17 cellular contexts compared by ENCODE assay signal in genomic region chr9:117315236-117315635, GRCh38.
A peak's percentile ranks its signal among the peaks of the same experiment; 100 is the strongest.
DNase-seq lines count a peak whose midpoint lies in the region; ATAC-seq, FAIRE-seq and TF ChIP-seq lines count a peak whose summit lies in the region.
"Had no signal": no experiment of that assay in that cellular context is flagged by ENCODE, and none has a peak within 500 bp of the region (broad histone marks: within the 10 kb centered on the region; RNA-seq: fewer than 3 reads in every experiment).

No MANE protein-coding gene starts in this region.

- FAIRE-seq in GM19239 (lab: Jason Lieb, UNC), result no peak
- FAIRE-seq: GM12878, K562 had no signal

- in situ Hi-C loops in G401 (cut with HindIII; ENCODE audit: low sequenced_read_pairs), result no loop called here

- H3K27ac Mint-ChIP-seq in activated CD4-positive, alpha-beta T cell treated with anti-CD3 and anti-CD28 coated beads, Interleukin-2, amount 10 ng/mL, durations not matched to agents 7 days and 5 days, result no peak overlapping the region

- POLR2A ChIA-PET in activated CD4-positive, alpha-beta T cell treated with anti-CD3 and anti-CD28 coated beads, Interleukin-2, amount 10 ng/mL, durations not matched to agents 7 days and 5 days (lab: Charles Lee), result no interaction called here

- no peaks in the 10 kb centered on the region for H3K27me3 Mint-ChIP-seq in activated CD4-positive, alpha-beta T cell treated with anti-CD3 and anti-CD28 coated beads, Interleukin-2, amount 10 ng/mL, durations not matched to agents 7 days and 5 days

- DNase-seq in Ammon's horn (ENCODE audit: low spot score), result peak; percentile 21
- peak; percentile 73 for DNase-seq in G401 (ENCODE audit: low spot score)
- DNase-seq in head of caudate nucleus, result peak; percentile 11 to 87 (median 60)
- DNase-seq in pons (ENCODE audit: low spot score), result peak; percentile 22
- no peak for DNase-seq in GM19239 (ENCODE audit: insufficient read length, low spot score)
- no peak for DNase-seq in activated CD4-positive, alpha-beta T cell treated with anti-CD3 and anti-CD28 coated beads, Interleukin-2, amount 10 ng/mL, durations not matched to agents 7 days and 5 days
- no peak for DNase-seq in GM20000 (ENCODE audit: low spot score)
- DNase-seq: AML-193, NCI-H1105, NCI-H2081, NCI-H510A treated with DMSO at 0.1 percent for 48 hours, NCI-H774, PC-3 had no signal

- no peaks in the 10 kb centered on the region for H3K36me3 Mint-ChIP-seq in activated CD4-positive, alpha-beta T cell treated with anti-CD3 and anti-CD28 coated beads, Interleukin-2, amount 10 ng/mL, durations not matched to agents 7 days and 5 days (ENCODE audit: low read depth)
- H3K36me3 Mint-ChIP-seq: CD14-positive monocyte had no signal

- intact Hi-C loops in head of caudate nucleus (cut with DNase I), result no loop called here

- no peak for TF ChIP-seq CTCF in GM20000 (IDR thresholded peaks at IDR 0.05; ENCODE audit: extremely low read depth, missing control alignments)

- peaks cover 1% of the 10 kb centered on the region for H3K9me3 Mint-ChIP-seq in activated CD4-positive, alpha-beta T cell treated with anti-CD3 and anti-CD28 coated beads, Interleukin-2, amount 10 ng/mL, durations not matched to agents 7 days and 5 days

- H3K4me1 Mint-ChIP-seq in activated CD4-positive, alpha-beta T cell treated with anti-CD3 and anti-CD28 coated beads, Interleukin-2, amount 10 ng/mL, durations not matched to agents 7 days and 5 days, result no peaks in the 10 kb centered on the region
- H3K4me1 Mint-ChIP-seq: CD14-positive monocyte had no signal

- H3K4me3 Mint-ChIP-seq in activated CD4-positive, alpha-beta T cell treated with anti-CD3 and anti-CD28 coated beads, Interleukin-2, amount 10 ng/mL, durations not matched to agents 7 days and 5 days, result no peak overlapping the region
- H3K4me3 Mint-ChIP-seq: CD14-positive monocyte had no signal

- ATAC-seq in HG02642 (IDR thresholded peaks at IDR 0.05; ENCODE audit: poor library complexity, unreplicated experiment), result no peak
- ATAC-seq: GM12878, K562, PC-3 had no signal

- CTCF ChIA-PET in activated CD4-positive, alpha-beta T cell treated with anti-CD3 and anti-CD28 coated beads, Interleukin-2, amount 10 ng/mL, durations not matched to agents 7 days and 5 days (lab: Charles Lee), result no interaction called here

Comparison
In these comparisons a context has a peak if more than half of its experiments do, and no peak if none do; other contexts are left out.
1. DNase-seq: peak in Ammon's horn (single experiment), G401 (single experiment), head of caudate nucleus (42 of 42) and pons (single experiment); none in GM19239 (single experiment), activated CD4-positive, alpha-beta T cell treated with anti-CD3 and anti-CD28 coated beads, Interleukin-2, amount 10 ng/mL, durations not matched to agents 7 days and 5 days (single experiment) and GM20000 (single experiment).